Comparison of ENCODE assay signal across 14 cellular contexts in the genomic region with DNA sequence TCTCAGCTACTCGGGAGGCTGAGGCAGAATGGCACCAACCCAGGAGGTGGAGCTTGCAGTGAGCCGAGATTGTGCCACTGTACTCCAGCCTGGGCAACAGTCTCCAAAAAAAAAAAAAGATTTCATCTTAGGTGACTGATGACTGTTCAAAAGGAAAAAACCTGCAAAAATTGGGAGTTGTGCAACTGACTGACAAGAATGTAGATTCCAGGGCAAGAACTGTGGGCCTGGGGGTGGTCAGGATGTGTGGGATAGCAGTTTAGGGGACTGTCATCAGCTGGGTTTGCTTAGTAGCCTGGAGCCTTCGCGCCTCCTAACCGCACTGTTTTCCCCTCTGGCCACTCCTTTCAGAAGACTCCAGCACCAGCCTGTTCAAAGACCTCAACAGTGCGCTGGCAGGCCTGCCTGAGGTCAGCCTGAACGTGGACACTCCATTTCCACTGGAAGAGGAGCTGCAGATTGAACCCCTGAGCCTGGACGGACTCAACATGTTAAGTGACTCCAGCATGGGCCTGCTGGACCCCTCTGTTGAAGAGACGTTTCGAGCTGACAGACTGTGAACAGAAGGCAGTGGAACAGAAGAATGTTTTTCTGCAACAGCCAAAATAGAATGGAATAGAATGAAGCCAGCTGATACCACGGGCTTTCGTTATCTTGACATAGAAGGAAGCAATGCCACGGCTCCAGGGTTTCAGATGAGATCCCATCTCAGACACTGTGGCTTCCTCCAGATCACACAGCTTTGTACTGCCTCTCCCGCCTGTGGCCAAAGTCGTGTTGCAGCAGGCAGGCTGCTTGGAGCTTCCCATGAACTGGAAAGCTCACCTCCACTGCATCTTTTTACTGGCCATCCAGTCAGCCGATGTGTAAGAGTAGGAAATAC.
"Had no signal": no experiment of that assay in that cellular context is flagged by ENCODE, and none has a peak within 500 bp of the region (broad histone marks: within the 10 kb centered on the region; RNA-seq: fewer than 3 reads in every experiment).

No MANE protein-coding gene starts in this region.

- H3K27me3 Mint-ChIP-seq: activated naive CD8-positive, alpha-beta T cell treated with anti-CD3 and anti-CD28 coated beads, Interleukin-2, amount 10 ng/mL, durations not matched to agents 7 days and 5 days; central memory CD8-positive, alpha-beta T cell; natural killer cell treated with Interleukin-12 subunit alpha and Interleukin-12 subunit beta and Interleukin-15 and Interleukin-18, amount 100 ng/mL, for 72 hours; stimulated activated naive CD8-positive, alpha-beta T cell treated with anti-CD3 and anti-CD28 coated beads, Interleukin-15, amount 100 ng/mL, for 72 hours had no signal

- H3K9me3 Mint-ChIP-seq: activated naive CD8-positive, alpha-beta T cell treated with anti-CD3 and anti-CD28 coated beads, Interleukin-2, amount 10 ng/mL, durations not matched to agents 7 days and 5 days; activated T-helper 1 cell treated with anti-CD3 and anti-CD28 coated beads, Interleukin-12 subunit alpha, Interleukin-12 subunit beta, Interleukin-2, Interleukin-4 antibody, amounts not matched to agents 30 ng/mL and 10 ng/mL and 1 ng/mL, durations not matched to agents 14 hours and 24 hours and 36 hours; central memory CD8-positive, alpha-beta T cell; natural killer cell treated with Interleukin-12 subunit alpha and Interleukin-12 subunit beta and Interleukin-15 and Interleukin-18, amount 100 ng/mL, for 72 hours; stimulated activated naive CD8-positive, alpha-beta T cell treated with anti-CD3 and anti-CD28 coated beads, Interleukin-15, amount 100 ng/mL, for 72 hours had no signal

- DNase-seq: activated CD4-positive, alpha-beta T cell treated with anti-CD3 and anti-CD28 coated beads, Interleukin-2, amount 50 U/mL, for 1 hour; activated gamma-delta T cell treated with Interleukin-2 at 50 U/mL for 16 hours; activated naive CD8-positive, alpha-beta T cell treated with anti-CD3 and anti-CD28 coated beads, Interleukin-2, amount 10 ng/mL, durations not matched to agents 7 days and 5 days; brain microvascular endothelial cell; cortex of kidney; effector CD4-positive, alpha-beta T cell; nucleus accumbens; stimulated activated CD4-positive, alpha-beta T cell treated with anti-CD3 and anti-CD28 coated beads, Interleukin-4, amount 100 ng/mL, for 1 hour; stimulated activated naive CD8-positive, alpha-beta T cell treated with anti-CD3 and anti-CD28 coated beads, Interleukin-15, amount 100 ng/mL, for 72 hours; transverse colon had no signal

- H3K4me3 Mint-ChIP-seq: activated naive CD8-positive, alpha-beta T cell treated with anti-CD3 and anti-CD28 coated beads, Interleukin-2, amount 10 ng/mL, durations not matched to agents 7 days and 5 days; activated T-helper 1 cell treated with anti-CD3 and anti-CD28 coated beads, Interleukin-12 subunit alpha, Interleukin-12 subunit beta, Interleukin-2, Interleukin-4 antibody, amounts not matched to agents 30 ng/mL and 10 ng/mL and 1 ng/mL, durations not matched to agents 14 hours and 24 hours and 36 hours; central memory CD8-positive, alpha-beta T cell; natural killer cell treated with Interleukin-12 subunit alpha and Interleukin-12 subunit beta and Interleukin-15 and Interleukin-18, amount 100 ng/mL, for 72 hours; stimulated activated naive CD8-positive, alpha-beta T cell treated with anti-CD3 and anti-CD28 coated beads, Interleukin-15, amount 100 ng/mL, for 72 hours had no signal

- H3K27ac Mint-ChIP-seq: activated naive CD8-positive, alpha-beta T cell treated with anti-CD3 and anti-CD28 coated beads, Interleukin-2, amount 10 ng/mL, durations not matched to agents 7 days and 5 days; activated T-helper 1 cell treated with anti-CD3 and anti-CD28 coated beads, Interleukin-12 subunit alpha, Interleukin-12 subunit beta, Interleukin-2, Interleukin-4 antibody, amounts not matched to agents 30 ng/mL and 10 ng/mL and 1 ng/mL, durations not matched to agents 14 hours and 24 hours and 36 hours; natural killer cell treated with Interleukin-12 subunit alpha and Interleukin-12 subunit beta and Interleukin-15 and Interleukin-18, amount 100 ng/mL, for 72 hours; stimulated activated naive CD8-positive, alpha-beta T cell treated with anti-CD3 and anti-CD28 coated beads, Interleukin-15, amount 100 ng/mL, for 72 hours had no signal

- ATAC-seq: sciatic nerve had no signal

- H3K4me1 Mint-ChIP-seq: central memory CD8-positive, alpha-beta T cell; stimulated activated naive CD8-positive, alpha-beta T cell treated with anti-CD3 and anti-CD28 coated beads, Interleukin-15, amount 100 ng/mL, for 72 hours had no signal
